ENCODE assay signal across 1 cellular context in the genomic region with DNA sequence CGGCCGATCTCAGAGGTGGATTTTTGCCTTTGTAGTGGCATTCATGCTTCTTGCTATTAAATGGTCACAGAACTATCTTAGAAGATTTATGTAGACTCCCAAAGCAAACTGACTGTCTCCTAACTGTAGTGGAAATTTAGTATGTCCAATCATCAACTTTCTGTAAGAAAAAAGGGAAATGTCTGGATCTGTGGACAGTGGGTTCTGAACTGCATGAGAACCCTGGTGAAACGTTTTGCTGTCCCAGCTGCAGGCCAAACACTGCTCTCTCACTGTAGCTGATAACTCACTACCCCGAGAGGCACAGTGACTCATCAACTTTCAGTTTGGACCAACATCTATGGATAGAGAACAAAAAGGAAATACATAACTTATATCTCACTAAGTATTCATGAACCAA.
TF ChIP-seq lines count a peak whose summit lies in the region.

No MANE protein-coding gene starts in this region.

TF ChIP-seq in K562, 482 proteins besides CTCF, POLR2A, EP300 and RAD21 (continued from another document and continues in another):
- TF ChIP-seq RB1 (IDR thresholded peaks at IDR 0.05; ENCODE audit: low read depth) = no peak
- TF ChIP-seq, protein P1, sequence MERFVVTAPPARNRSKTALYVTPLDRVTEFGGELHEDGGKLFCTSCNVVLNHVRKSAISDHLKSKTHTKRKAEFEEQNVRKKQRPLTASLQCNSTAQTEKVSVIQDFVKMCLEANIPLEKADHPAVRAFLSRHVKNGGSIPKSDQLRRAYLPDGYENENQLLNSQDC (CRISPR knock-in tag; IDR thresholded peaks at IDR 0.05) = 0 out of 2 replicates have a peak, but pooled peaks have one; percentile 51
- TF ChIP-seq, protein P2, sequence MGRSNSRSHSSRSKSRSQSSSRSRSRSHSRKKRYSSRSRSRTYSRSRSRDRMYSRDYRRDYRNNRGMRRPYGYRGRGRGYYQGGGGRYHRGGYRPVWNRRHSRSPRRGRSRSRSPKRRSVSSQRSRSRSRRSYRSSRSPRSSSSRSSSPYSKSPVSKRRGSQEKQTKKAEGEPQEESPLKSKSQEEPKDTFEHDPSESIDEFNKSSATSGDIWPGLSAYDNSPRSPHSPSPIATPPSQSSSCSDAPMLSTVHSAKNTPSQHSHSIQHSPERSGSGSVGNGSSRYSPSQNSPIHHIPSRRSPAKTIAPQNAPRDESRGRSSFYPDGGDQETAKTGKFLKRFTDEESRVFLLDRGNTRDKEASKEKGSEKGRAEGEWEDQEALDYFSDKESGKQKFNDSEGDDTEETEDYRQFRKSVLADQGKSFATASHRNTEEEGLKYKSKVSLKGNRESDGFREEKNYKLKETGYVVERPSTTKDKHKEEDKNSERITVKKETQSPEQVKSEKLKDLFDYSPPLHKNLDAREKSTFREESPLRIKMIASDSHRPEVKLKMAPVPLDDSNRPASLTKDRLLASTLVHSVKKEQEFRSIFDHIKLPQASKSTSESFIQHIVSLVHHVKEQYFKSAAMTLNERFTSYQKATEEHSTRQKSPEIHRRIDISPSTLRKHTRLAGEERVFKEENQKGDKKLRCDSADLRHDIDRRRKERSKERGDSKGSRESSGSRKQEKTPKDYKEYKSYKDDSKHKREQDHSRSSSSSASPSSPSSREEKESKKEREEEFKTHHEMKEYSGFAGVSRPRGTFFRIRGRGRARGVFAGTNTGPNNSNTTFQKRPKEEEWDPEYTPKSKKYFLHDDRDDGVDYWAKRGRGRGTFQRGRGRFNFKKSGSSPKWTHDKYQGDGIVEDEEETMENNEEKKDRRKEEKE (IDR thresholded peaks at IDR 0.05; ENCODE audit: borderline replicate concordance in 1 of 2, control insufficient read depth in 1 of 2, low read depth in 2 of 2, low read length in 1 of 2) = no peak
- peak; percentile 8 for TF ChIP-seq FOS (IDR thresholded peaks at IDR 0.05; ENCODE audit: extremely low read depth, insufficient read length)
- TF ChIP-seq, protein P3, sequence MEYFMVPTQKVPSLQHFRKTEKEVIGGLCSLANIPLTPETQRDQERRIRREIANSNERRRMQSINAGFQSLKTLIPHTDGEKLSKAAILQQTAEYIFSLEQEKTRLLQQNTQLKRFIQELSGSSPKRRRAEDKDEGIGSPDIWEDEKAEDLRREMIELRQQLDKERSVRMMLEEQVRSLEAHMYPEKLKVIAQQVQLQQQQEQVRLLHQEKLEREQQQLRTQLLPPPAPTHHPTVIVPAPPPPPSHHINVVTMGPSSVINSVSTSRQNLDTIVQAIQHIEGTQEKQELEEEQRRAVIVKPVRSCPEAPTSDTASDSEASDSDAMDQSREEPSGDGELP (CRISPR knock-in tag; IDR thresholded peaks at IDR 0.05; ENCODE audit: borderline replicate concordance) = peak; percentile 61
- peak; percentile 42; the same call in 1 of the 2 replicates for TF ChIP-seq MYNN (IDR thresholded peaks at IDR 0.05)
- no peak for TF ChIP-seq MYNN (CRISPR knock-in tag; IDR thresholded peaks at IDR 0.05)
- TF ChIP-seq ZNF282 (CRISPR knock-in tag; IDR thresholded peaks at IDR 0.05) = no peak
- TF ChIP-seq SIRT6 (IDR thresholded peaks at IDR 0.05; ENCODE audit: low read depth, low read length) = no peak
- no peak for TF ChIP-seq MTA3 (IDR thresholded peaks at IDR 0.05; ENCODE audit: borderline replicate concordance)
- TF ChIP-seq, protein P4, sequence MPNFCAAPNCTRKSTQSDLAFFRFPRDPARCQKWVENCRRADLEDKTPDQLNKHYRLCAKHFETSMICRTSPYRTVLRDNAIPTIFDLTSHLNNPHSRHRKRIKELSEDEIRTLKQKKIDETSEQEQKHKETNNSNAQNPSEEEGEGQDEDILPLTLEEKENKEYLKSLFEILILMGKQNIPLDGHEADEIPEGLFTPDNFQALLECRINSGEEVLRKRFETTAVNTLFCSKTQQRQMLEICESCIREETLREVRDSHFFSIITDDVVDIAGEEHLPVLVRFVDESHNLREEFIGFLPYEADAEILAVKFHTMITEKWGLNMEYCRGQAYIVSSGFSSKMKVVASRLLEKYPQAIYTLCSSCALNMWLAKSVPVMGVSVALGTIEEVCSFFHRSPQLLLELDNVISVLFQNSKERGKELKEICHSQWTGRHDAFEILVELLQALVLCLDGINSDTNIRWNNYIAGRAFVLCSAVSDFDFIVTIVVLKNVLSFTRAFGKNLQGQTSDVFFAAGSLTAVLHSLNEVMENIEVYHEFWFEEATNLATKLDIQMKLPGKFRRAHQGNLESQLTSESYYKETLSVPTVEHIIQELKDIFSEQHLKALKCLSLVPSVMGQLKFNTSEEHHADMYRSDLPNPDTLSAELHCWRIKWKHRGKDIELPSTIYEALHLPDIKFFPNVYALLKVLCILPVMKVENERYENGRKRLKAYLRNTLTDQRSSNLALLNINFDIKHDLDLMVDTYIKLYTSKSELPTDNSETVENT (CRISPR knock-in tag; IDR thresholded peaks at IDR 0.05) = no peak
- peak; percentile 15; the same call in 1 of the 2 replicates for TF ChIP-seq TAL1 (IDR thresholded peaks at IDR 0.05)
- TF ChIP-seq ZNF766 (CRISPR knock-in tag; conservative IDR thresholded peaks at IDR 0.05) = 0 out of 2 replicates have a peak, but pooled peaks have one; percentile 43
- TF ChIP-seq, protein P5, sequence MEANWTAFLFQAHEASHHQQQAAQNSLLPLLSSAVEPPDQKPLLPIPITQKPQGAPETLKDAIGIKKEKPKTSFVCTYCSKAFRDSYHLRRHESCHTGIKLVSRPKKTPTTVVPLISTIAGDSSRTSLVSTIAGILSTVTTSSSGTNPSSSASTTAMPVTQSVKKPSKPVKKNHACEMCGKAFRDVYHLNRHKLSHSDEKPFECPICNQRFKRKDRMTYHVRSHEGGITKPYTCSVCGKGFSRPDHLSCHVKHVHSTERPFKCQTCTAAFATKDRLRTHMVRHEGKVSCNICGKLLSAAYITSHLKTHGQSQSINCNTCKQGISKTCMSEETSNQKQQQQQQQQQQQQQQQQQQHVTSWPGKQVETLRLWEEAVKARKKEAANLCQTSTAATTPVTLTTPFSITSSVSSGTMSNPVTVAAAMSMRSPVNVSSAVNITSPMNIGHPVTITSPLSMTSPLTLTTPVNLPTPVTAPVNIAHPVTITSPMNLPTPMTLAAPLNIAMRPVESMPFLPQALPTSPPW (CRISPR knock-in tag; IDR thresholded peaks at IDR 0.05) = peak; percentile 44; the same call in 1 of the 2 replicates
- peak; percentile 27; the same call in 1 of the 2 replicates for TF ChIP-seq ATF7 (IDR thresholded peaks at IDR 0.05)
- 0 out of 2 replicates have a peak, but pooled peaks have one; percentile 15 for TF ChIP-seq TOE1 (IDR thresholded peaks at IDR 0.05; ENCODE audit: borderline replicate concordance)
- TF ChIP-seq TOE1 (CRISPR knock-in tag; IDR thresholded peaks at IDR 0.05; ENCODE audit: borderline replicate concordance, low read depth) = no peak
- peak; percentile 87 for TF ChIP-seq DPF2 (IDR thresholded peaks at IDR 0.05)
- TF ChIP-seq, protein P6, sequence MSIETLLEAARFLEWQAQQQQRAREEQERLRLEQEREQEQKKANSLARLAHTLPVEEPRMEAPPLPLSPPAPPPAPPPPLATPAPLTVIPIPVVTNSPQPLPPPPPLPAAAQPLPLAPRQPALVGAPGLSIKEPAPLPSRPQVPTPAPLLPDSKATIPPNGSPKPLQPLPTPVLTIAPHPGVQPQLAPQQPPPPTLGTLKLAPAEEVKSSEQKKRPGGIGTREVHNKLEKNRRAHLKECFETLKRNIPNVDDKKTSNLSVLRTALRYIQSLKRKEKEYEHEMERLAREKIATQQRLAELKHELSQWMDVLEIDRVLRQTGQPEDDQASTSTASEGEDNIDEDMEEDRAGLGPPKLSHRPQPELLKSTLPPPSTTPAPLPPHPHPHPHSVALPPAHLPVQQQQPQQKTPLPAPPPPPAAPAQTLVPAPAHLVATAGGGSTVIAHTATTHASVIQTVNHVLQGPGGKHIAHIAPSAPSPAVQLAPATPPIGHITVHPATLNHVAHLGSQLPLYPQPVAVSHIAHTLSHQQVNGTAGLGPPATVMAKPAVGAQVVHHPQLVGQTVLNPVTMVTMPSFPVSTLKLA (conservative IDR thresholded peaks at IDR 0.05) = 0 out of 4 replicates have a peak, but pooled peaks of 1 of the 2 experiments have one; percentile 17
- peak; percentile 35; the same call in 1 of the 2 replicates for TF ChIP-seq BHLHE40 (IDR thresholded peaks at IDR 0.05; ENCODE audit: low read length)
- TF ChIP-seq KLF13 (tag; IDR thresholded peaks at IDR 0.05; ENCODE audit: borderline replicate concordance, low read depth) = no peak
- TF ChIP-seq FOSL1 (tag; conservative IDR thresholded peaks at IDR 0.05) = peak; percentile 80
- TF ChIP-seq ZNF354B (CRISPR knock-in tag; IDR thresholded peaks at IDR 0.05) = no peak
- TF ChIP-seq, protein P7, sequence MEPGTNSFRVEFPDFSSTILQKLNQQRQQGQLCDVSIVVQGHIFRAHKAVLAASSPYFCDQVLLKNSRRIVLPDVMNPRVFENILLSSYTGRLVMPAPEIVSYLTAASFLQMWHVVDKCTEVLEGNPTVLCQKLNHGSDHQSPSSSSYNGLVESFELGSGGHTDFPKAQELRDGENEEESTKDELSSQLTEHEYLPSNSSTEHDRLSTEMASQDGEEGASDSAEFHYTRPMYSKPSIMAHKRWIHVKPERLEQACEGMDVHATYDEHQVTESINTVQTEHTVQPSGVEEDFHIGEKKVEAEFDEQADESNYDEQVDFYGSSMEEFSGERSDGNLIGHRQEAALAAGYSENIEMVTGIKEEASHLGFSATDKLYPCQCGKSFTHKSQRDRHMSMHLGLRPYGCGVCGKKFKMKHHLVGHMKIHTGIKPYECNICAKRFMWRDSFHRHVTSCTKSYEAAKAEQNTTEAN (CRISPR knock-in tag; IDR thresholded peaks at IDR 0.05) = no peak
- no peak for TF ChIP-seq ELF4 (CRISPR knock-in tag; IDR thresholded peaks at IDR 0.05)
- TF ChIP-seq, protein P8, sequence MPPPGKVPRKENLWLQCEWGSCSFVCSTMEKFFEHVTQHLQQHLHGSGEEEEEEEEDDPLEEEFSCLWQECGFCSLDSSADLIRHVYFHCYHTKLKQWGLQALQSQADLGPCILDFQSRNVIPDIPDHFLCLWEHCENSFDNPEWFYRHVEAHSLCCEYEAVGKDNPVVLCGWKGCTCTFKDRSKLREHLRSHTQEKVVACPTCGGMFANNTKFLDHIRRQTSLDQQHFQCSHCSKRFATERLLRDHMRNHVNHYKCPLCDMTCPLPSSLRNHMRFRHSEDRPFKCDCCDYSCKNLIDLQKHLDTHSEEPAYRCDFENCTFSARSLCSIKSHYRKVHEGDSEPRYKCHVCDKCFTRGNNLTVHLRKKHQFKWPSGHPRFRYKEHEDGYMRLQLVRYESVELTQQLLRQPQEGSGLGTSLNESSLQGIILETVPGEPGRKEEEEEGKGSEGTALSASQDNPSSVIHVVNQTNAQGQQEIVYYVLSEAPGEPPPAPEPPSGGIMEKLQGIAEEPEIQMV (tag; conservative IDR thresholded peaks at IDR 0.05; ENCODE audit: low read depth) = no peak
- TF ChIP-seq GATA2 (CRISPR knock-in tag; IDR thresholded peaks at IDR 0.05) = 0 out of 2 replicates have a peak, but pooled peaks have one; percentile 26
- TF ChIP-seq ZFX (CRISPR knock-in tag; IDR thresholded peaks at IDR 0.05) = peak; percentile 55
- peak; percentile 83 for TF ChIP-seq SMARCA4 (IDR thresholded peaks at IDR 0.05)
- TF ChIP-seq HOXB6 (CRISPR knock-in tag; IDR thresholded peaks at IDR 0.05; ENCODE audit: borderline replicate concordance) = no peak
- TF ChIP-seq, protein P9, sequence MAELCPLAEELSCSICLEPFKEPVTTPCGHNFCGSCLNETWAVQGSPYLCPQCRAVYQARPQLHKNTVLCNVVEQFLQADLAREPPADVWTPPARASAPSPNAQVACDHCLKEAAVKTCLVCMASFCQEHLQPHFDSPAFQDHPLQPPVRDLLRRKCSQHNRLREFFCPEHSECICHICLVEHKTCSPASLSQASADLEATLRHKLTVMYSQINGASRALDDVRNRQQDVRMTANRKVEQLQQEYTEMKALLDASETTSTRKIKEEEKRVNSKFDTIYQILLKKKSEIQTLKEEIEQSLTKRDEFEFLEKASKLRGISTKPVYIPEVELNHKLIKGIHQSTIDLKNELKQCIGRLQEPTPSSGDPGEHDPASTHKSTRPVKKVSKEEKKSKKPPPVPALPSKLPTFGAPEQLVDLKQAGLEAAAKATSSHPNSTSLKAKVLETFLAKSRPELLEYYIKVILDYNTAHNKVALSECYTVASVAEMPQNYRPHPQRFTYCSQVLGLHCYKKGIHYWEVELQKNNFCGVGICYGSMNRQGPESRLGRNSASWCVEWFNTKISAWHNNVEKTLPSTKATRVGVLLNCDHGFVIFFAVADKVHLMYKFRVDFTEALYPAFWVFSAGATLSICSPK (IDR thresholded peaks at IDR 0.05; ENCODE audit: borderline replicate concordance) = no peak
- no peak for TF ChIP-seq ZNF75A (CRISPR knock-in tag; IDR thresholded peaks at IDR 0.05)
- TF ChIP-seq ZZZ3 (IDR thresholded peaks at IDR 0.05) = no peak
- TF ChIP-seq ATF1 (CRISPR knock-in tag; IDR thresholded peaks at IDR 0.05) = no peak
- TF ChIP-seq ATF1 (tag; IDR thresholded peaks at IDR 0.05) = peak; percentile 37
- TF ChIP-seq SNIP1 (IDR thresholded peaks at IDR 0.05; ENCODE audit: low read depth) = no peak
- no peak for TF ChIP-seq MEIS2 (IDR thresholded peaks at IDR 0.05; ENCODE audit: partially characterized antibody)
- peak; percentile 43; the same call in 1 of the 2 replicates for TF ChIP-seq CTBP1 (IDR thresholded peaks at IDR 0.05; ENCODE audit: borderline replicate concordance)
- TF ChIP-seq WHSC1 (IDR thresholded peaks at IDR 0.05; ENCODE audit: low read length) = no peak
- peak; percentile 25; the same call in 1 of the 2 replicates for TF ChIP-seq ZEB2 (IDR thresholded peaks at IDR 0.05)
- peak; percentile 81 for TF ChIP-seq TAF9B (IDR thresholded peaks at IDR 0.05; ENCODE audit: partially characterized antibody)
- peak; percentile 76 for TF ChIP-seq TAF1 (IDR thresholded peaks at IDR 0.05; ENCODE audit: control insufficient read depth, extremely low read depth, insufficient read depth, low read length, severe bottlenecking)
- no peak for TF ChIP-seq ZNF12 (CRISPR knock-in tag; IDR thresholded peaks at IDR 0.05)
- TF ChIP-seq, protein P10, sequence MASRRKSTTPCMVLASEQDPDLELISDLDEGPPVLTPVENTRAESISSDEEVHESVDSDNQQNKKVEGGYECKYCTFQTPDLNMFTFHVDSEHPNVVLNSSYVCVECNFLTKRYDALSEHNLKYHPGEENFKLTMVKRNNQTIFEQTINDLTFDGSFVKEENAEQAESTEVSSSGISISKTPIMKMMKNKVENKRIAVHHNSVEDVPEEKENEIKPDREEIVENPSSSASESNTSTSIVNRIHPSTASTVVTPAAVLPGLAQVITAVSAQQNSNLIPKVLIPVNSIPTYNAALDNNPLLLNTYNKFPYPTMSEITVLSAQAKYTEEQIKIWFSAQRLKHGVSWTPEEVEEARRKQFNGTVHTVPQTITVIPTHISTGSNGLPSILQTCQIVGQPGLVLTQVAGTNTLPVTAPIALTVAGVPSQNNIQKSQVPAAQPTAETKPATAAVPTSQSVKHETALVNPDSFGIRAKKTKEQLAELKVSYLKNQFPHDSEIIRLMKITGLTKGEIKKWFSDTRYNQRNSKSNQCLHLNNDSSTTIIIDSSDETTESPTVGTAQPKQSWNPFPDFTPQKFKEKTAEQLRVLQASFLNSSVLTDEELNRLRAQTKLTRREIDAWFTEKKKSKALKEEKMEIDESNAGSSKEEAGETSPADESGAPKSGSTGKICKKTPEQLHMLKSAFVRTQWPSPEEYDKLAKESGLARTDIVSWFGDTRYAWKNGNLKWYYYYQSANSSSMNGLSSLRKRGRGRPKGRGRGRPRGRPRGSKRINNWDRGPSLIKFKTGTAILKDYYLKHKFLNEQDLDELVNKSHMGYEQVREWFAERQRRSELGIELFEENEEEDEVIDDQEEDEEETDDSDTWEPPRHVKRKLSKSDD (conservative IDR thresholded peaks at IDR 0.05; ENCODE audit: low read length) = no peak
- peak; percentile 49 for TF ChIP-seq CREM (IDR thresholded peaks at IDR 0.05; ENCODE audit: low read depth)
